8 cellular contexts compared by ENCODE assay signal in genomic region chr6:30744054-30744805, GRCh38. TPM values are rescaled to one million over a fixed set of nuclear protein-coding genes. Genes with fewer than 3 reads are reported as not detected.
DNase-seq lines count a peak whose midpoint lies in the region; ATAC-seq and TF ChIP-seq lines count a peak whose summit lies in the region.

TSS of gene IER3 (minus strand) at chr6:30744547. CDS start at chr6:30744518, 29 bp downstream.

- intact Hi-C loops in Panc1 (cut with micrococcal nuclease; ENCODE audit: unreplicated experiment) = loop anchor here (1.0 to 5.0 kb wide), 3 partner anchors 38 to 133 kb away; no protein-coding TSS in a partner anchor
- intact Hi-C loops in activated T-helper 2 cell treated with anti-CD3 and anti-CD28 coated beads, Interferon-gamma antibody, Interleukin-2, Interleukin-4, amounts not matched to agents 10 μg/mL and 5 μg/mL and 100 μg/mL, durations not matched to agents 14 hours and 24 hours and 36 hours (cut with micrococcal nuclease) = loop anchor here (1.0 kb wide), 1 partner anchor 70 kb away; no protein-coding TSS in a partner anchor

- H3K4me3 ChIP-seq in Panc1 (ENCODE audit: low read depth in 2 of 2, low read length in 2 of 2) = peak within 1 kb of the TSS; percentile 81 to 85
- peak within 1 kb of the TSS; percentile 95 for H3K4me3 ChIP-seq in fibroblast of the aortic adventitia (ENCODE audit: low read depth, low read length)

- CTCF ChIA-PET in Panc1 (lab: Charles Lee) = interaction anchor here (0.5 to 1.0 kb wide), 7 partner anchors 11 to 740 kb away, joined by 3 to 9 read pairs (median 5); partner anchors contain the start of gene DDR1

- H3K36me3 Mint-ChIP-seq in activated T-helper 2 cell treated with anti-CD3 and anti-CD28 coated beads, Interferon-gamma antibody, Interleukin-2, Interleukin-4, amounts not matched to agents 10 μg/mL and 5 μg/mL and 100 μg/mL, durations not matched to agents 14 hours and 24 hours and 36 hours (ENCODE audit: low read depth) = peaks cover 43% of the 10 kb centered on the region
- H3K36me3 Mint-ChIP-seq in nephron (ENCODE audit: low read depth) = peaks cover 20% of the 10 kb centered on the region

- in situ Hi-C loops in Panc1 (cut with HindIII; ENCODE audit: low pct_unique_long_range_greater_than_20kb, low sequenced_read_pairs) = no loop called here

- peak; percentile 58 for ATAC-seq in Panc1
- ATAC-seq in stimulated activated naive CD8-positive, alpha-beta T cell treated with anti-CD3 and anti-CD28 coated beads, Interleukin-15, Interleukin-2, amounts not matched to agents 100 U/mL and 50 U/mL, for 24 hours = peak; percentile 38
- no peak for ATAC-seq in HG02973 (IDR thresholded peaks at IDR 0.05; ENCODE audit: unreplicated experiment)

- DNase-seq in ELF-1 (ENCODE audit: low read depth, low spot score) = peak; percentile 95
- peak; percentile 82 for DNase-seq in HPDE6-E6E7 (ENCODE audit: extremely low spot score)
- peak; percentile 89 for DNase-seq in Panc1 (ENCODE audit: low read depth, low spot score)
- DNase-seq in activated T-helper 2 cell treated with anti-CD3 and anti-CD28 coated beads, Interferon-gamma antibody, Interleukin-2, Interleukin-4, amounts not matched to agents 10 μg/mL and 5 μg/mL and 100 μg/mL, durations not matched to agents 14 hours and 24 hours and 36 hours (ENCODE audit: low spot score) = peak; percentile 71
- peak; percentile 94 for DNase-seq in fibroblast of the aortic adventitia (ENCODE audit: low read depth)
- DNase-seq in stimulated activated naive CD8-positive, alpha-beta T cell treated with anti-CD3 and anti-CD28 coated beads, Interleukin-15, Interleukin-2, amounts not matched to agents 100 U/mL and 50 U/mL, for 24 hours = peak; percentile 91

- H3K27ac ChIP-seq in Panc1 (ENCODE audit: low read length) = peak within 1 kb of the TSS; percentile 97

- no peaks in the 10 kb centered on the region for H3K27me3 ChIP-seq in Panc1 (ENCODE audit: control insufficient read depth, insufficient read depth, low read length)

- H3K4me3 Mint-ChIP-seq in activated T-helper 2 cell treated with anti-CD3 and anti-CD28 coated beads, Interferon-gamma antibody, Interleukin-2, Interleukin-4, amounts not matched to agents 10 μg/mL and 5 μg/mL and 100 μg/mL, durations not matched to agents 14 hours and 24 hours and 36 hours (ENCODE audit: low read depth) = peak within 1 kb of the TSS; percentile 99
- H3K4me3 Mint-ChIP-seq in nephron = peak within 1 kb of the TSS; percentile 92 to 98 (median 93)

- H3K27ac Mint-ChIP-seq in activated T-helper 2 cell treated with anti-CD3 and anti-CD28 coated beads, Interferon-gamma antibody, Interleukin-2, Interleukin-4, amounts not matched to agents 10 μg/mL and 5 μg/mL and 100 μg/mL, durations not matched to agents 14 hours and 24 hours and 36 hours = peak within 1 kb of the TSS; percentile 91
- peak within 1 kb of the TSS; percentile 88 to 98 (median 94) for H3K27ac Mint-ChIP-seq in nephron

- peaks cover 45% of the 10 kb centered on the region for H3K4me1 Mint-ChIP-seq in activated T-helper 2 cell treated with anti-CD3 and anti-CD28 coated beads, Interferon-gamma antibody, Interleukin-2, Interleukin-4, amounts not matched to agents 10 μg/mL and 5 μg/mL and 100 μg/mL, durations not matched to agents 14 hours and 24 hours and 36 hours (ENCODE audit: low read depth)
- peaks cover 42% of the 10 kb centered on the region for H3K4me1 Mint-ChIP-seq in nephron

- H3K9me3 ChIP-seq in Panc1 (ENCODE audit: control insufficient read depth, insufficient read depth, low read depth, low read length) = no peaks in the 10 kb centered on the region

- H3K27me3 Mint-ChIP-seq in activated T-helper 2 cell treated with anti-CD3 and anti-CD28 coated beads, Interferon-gamma antibody, Interleukin-2, Interleukin-4, amounts not matched to agents 10 μg/mL and 5 μg/mL and 100 μg/mL, durations not matched to agents 14 hours and 24 hours and 36 hours (ENCODE audit: low read depth) = no peaks in the 10 kb centered on the region
- no peaks in the 10 kb centered on the region for H3K27me3 Mint-ChIP-seq in nephron (ENCODE audit: low read depth)

- BruUV-seq in Panc1 (replicated peaks; lab: Mats Ljungman, UMichigan) = no TSS peak

- H3K9me3 Mint-ChIP-seq in activated T-helper 2 cell treated with anti-CD3 and anti-CD28 coated beads, Interferon-gamma antibody, Interleukin-2, Interleukin-4, amounts not matched to agents 10 μg/mL and 5 μg/mL and 100 μg/mL, durations not matched to agents 14 hours and 24 hours and 36 hours = no peaks in the 10 kb centered on the region
- H3K9me3 Mint-ChIP-seq in nephron = no peaks in the 10 kb centered on the region

- peaks cover 47% of the 10 kb centered on the region for H3K4me1 ChIP-seq in Panc1 (ENCODE audit: control insufficient read depth, insufficient read depth, low read length)

- peaks cover 12% of the 10 kb centered on the region; the same call in 1 of the 2 replicates for H3K36me3 ChIP-seq in Panc1 (ENCODE audit: control insufficient read depth, insufficient read depth, low read length)

- peak; percentile 79 for TF ChIP-seq CTCF in Panc1 (IDR thresholded peaks at IDR 0.05)
- TF ChIP-seq CTCF in fibroblast of the aortic adventitia (IDR thresholded peaks at IDR 0.05; ENCODE audit: insufficient read depth, low read length) = peak; percentile 70
- peak; percentile 64 to 86 (median 72) for TF ChIP-seq CTCF in nephron (IDR thresholded peaks at IDR 0.05; ENCODE audit: unreplicated experiment in 3 of 3)

- POLR2A ChIA-PET in Panc1 (lab: Charles Lee) = interaction anchor here (0.5 to 1.3 kb wide), 2 partner anchors 38 to 67 kb away, joined by 3 read pairs; no protein-coding TSS in a partner anchor

RNA-seq across cellular contexts. Expression of gene IER3, which starts in this region (rescaled TPM):
- total RNA-seq in Panc1 (2021; ENCODE audit: unreplicated experiment) (106 TPM), fibroblast of the aortic adventitia (ENCODE audit: low replicate concordance) (23.8 and 26.7 TPM in 2 replicates)
- 166 TPM for polyA plus RNA-seq in Panc1 (2012; ENCODE audit: insufficient read length)
- 185 and 190 TPM in 2 replicates for total RNA-seq in activated T-helper 2 cell treated with anti-CD3 and anti-CD28 coated beads, Interferon-gamma antibody, Interleukin-2, Interleukin-4, amounts not matched to agents 10 μg/mL and 5 μg/mL and 100 μg/mL, durations not matched to agents 14 hours and 24 hours and 36 hours
